ENCODE assay signal across 26 cellular contexts in the genomic region with DNA sequence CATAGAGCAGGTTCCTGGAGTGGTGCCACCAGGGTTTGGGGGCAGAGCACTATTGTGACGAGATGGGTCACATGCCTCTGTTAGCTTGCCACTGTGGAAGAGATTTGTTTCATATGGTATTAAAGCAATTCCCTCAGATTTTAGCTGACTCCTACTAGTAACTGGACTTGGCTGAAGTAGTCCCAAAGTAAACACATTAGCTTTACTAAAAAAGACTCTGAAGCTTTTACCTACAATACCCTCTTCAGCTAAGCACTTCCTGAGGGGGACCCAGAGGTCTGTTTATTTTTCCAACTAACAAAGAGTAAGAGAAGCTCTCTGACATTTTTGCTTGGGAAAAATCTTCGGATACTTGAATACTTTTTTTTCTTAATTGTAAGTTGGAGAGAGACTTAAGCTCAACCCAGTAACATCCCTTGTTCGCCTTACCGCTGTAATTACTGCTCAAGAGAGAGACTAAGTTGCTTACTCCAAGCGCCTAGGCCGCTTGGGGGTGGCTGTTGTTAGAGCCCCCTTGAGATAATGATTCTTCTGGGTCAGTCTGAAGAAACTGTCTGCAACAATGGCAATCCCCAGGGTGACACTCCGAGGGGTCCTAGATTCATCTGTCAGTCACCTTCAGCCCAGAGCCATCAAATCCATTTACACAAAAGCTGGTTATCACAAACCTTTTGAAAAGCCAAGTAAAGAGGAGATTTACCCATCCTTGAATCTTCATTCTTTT.
DNase-seq lines count a peak whose midpoint lies in the region; ATAC-seq, FAIRE-seq and TF ChIP-seq lines count a peak whose summit lies in the region.
"Had no signal": no experiment of that assay in that cellular context is flagged by ENCODE, and none has a peak within 500 bp of the region (broad histone marks: within the 10 kb centered on the region; RNA-seq: fewer than 3 reads in every experiment).

No MANE protein-coding gene starts in this region.

- peaks cover 0 to 42% (median 8%) of the 10 kb centered on the region in 6 donors for H3K9me3 Mint-ChIP-seq in immature natural killer cell
- H3K9me3 Mint-ChIP-seq in natural killer cell treated with Interleukin-12 subunit alpha and Interleukin-12 subunit beta and Interleukin-15 and Interleukin-18, amount 100 ng/mL, for 72 hours, result peaks cover 14% of the 10 kb centered on the region

- no peak overlapping the region for H3K27ac Mint-ChIP-seq in immature natural killer cell
- H3K27ac Mint-ChIP-seq in natural killer cell treated with Interleukin-12 subunit alpha and Interleukin-12 subunit beta and Interleukin-15 and Interleukin-18, amount 100 ng/mL, for 72 hours, result no peak overlapping the region
- H3K27ac Mint-ChIP-seq: activated naive CD8-positive, alpha-beta T cell; CD4-positive, alpha-beta memory T cell; IgD-negative memory B cell; T-helper 17 cell had no signal

- no peak for FAIRE-seq in endothelial cell of umbilical vein (lab: Jason Lieb, UNC)
- FAIRE-seq: A549 had no signal

- no peak for TF ChIP-seq CTCF in endothelial cell of umbilical vein (IDR thresholded peaks at IDR 0.05; ENCODE audit: extremely low read depth in 1 of 2, insufficient read depth in 1 of 2, low read depth in 1 of 2, low read length in 2 of 2)
- TF ChIP-seq CTCF in retinal pigment epithelial cell (conservative IDR thresholded peaks at IDR 0.05; ENCODE audit: low read depth, low read length), result no peak

- peak; percentile 23 for DNase-seq in NCI-H345 treated with DMSO at 0.1 percent for 48 hours (lab: John Stamatoyannopoulos, UW; ENCODE audit: unreplicated experiment)
- DNase-seq in NCI-H345 (lab: John Stamatoyannopoulos, UW), result no peak
- DNase-seq in NCI-H2227 (lab: John Stamatoyannopoulos, UW; ENCODE audit: unreplicated experiment), result peak; percentile 63
- DNase-seq in endothelial cell of umbilical vein (ENCODE audit: low read depth, low spot score), result peak; percentile 6
- DNase-seq in retinal pigment epithelial cell (ENCODE audit: low read depth), result peak; percentile 23
- no peak for DNase-seq in immature natural killer cell
- no peak for DNase-seq in superior temporal gyrus (ENCODE audit: extremely low spot score)
- DNase-seq in natural killer cell treated with Interleukin-12 subunit alpha and Interleukin-12 subunit beta and Interleukin-15 and Interleukin-18, amount 100 ng/mL, for 72 hours (ENCODE audit: low spot score), result no peak
- DNase-seq: activated effector memory CD4-positive, alpha-beta T cell treated with Interleukin-2 at 50 U/mL for 16 hours; activated T-cell treated with anti-CD3 and anti-CD28 coated beads for 4 hours; anterior cingulate cortex; CD4-positive, alpha-beta memory T cell; dermis blood vessel endothelial cell; GDM1; hippocampal formation; NCI-H1048; occipital lobe; stimulated activated naive CD8-positive, alpha-beta T cell treated with anti-CD3 and anti-CD28 coated beads, Interleukin-15, Interleukin-2, amounts not matched to agents 100 U/mL and 50 U/mL, for 24 hours; T-helper 17 cell had no signal

- CTCF ChIA-PET in endothelial cell of umbilical vein (lab: Charles Lee), result interaction anchor here (1.1 to 1.6 kb wide), 5 partner anchors 11 to 212 kb away, joined by 3 to 4 read pairs (median 3); no protein-coding TSS in a partner anchor

- intact Hi-C loops in endothelial cell of umbilical vein (cut with micrococcal nuclease), result no loop called here

- H3K4me1 Mint-ChIP-seq in immature natural killer cell, result no peaks in the 10 kb centered on the region
- no peaks in the 10 kb centered on the region for H3K4me1 Mint-ChIP-seq in natural killer cell treated with Interleukin-12 subunit alpha and Interleukin-12 subunit beta and Interleukin-15 and Interleukin-18, amount 100 ng/mL, for 72 hours (ENCODE audit: low read depth in 2 of 2)
- H3K4me1 Mint-ChIP-seq: CD4-positive, alpha-beta memory T cell; IgD-negative memory B cell; T-helper 17 cell had no signal

- no peak overlapping the region for H3K4me3 Mint-ChIP-seq in immature natural killer cell
- H3K4me3 Mint-ChIP-seq in natural killer cell treated with Interleukin-12 subunit alpha and Interleukin-12 subunit beta and Interleukin-15 and Interleukin-18, amount 100 ng/mL, for 72 hours, result no peak overlapping the region
- H3K4me3 Mint-ChIP-seq: activated naive CD8-positive, alpha-beta T cell; CD4-positive, alpha-beta memory T cell; IgD-negative memory B cell; T-helper 17 cell had no signal

- H3K36me3 ChIP-seq in endothelial cell of umbilical vein (ENCODE audit: control insufficient read depth in 2 of 2, extremely low read depth in 1 of 2, insufficient read depth in 2 of 2, low read length in 2 of 2), result no peaks in the 10 kb centered on the region
- H3K36me3 ChIP-seq: HAP-1, tibial nerve had no signal

- H3K4me3 ChIP-seq in endothelial cell of umbilical vein (replicated peaks in 1 of 3; ENCODE audit: insufficient read depth in 1 of 3, low read depth in 1 of 3, low read length in 3 of 3) (no peak overlapping the region), retinal pigment epithelial cell (ENCODE audit: low read length) (no peak overlapping the region)
- H3K4me3 ChIP-seq: A549, HAP-1, skin epidermis, tibial nerve had no signal

- H3K9me1 ChIP-seq in endothelial cell of umbilical vein (replicated peaks; ENCODE audit: control insufficient read depth, extremely low read depth, insufficient read depth, low read length), result no peaks in the 10 kb centered on the region

- POLR2A ChIA-PET in endothelial cell of umbilical vein (lab: Charles Lee), result no interaction called here

- H4K20me1 ChIP-seq in endothelial cell of umbilical vein (replicated peaks; ENCODE audit: control insufficient read depth, extremely low read depth, insufficient read depth, low read length), result no peaks in the 10 kb centered on the region

- H3K36me3 Mint-ChIP-seq in immature natural killer cell, result no peaks in the 10 kb centered on the region
- no peaks in the 10 kb centered on the region for H3K36me3 Mint-ChIP-seq in natural killer cell treated with Interleukin-12 subunit alpha and Interleukin-12 subunit beta and Interleukin-15 and Interleukin-18, amount 100 ng/mL, for 72 hours
- H3K36me3 Mint-ChIP-seq: activated naive CD8-positive, alpha-beta T cell; CD4-positive, alpha-beta memory T cell; IgD-negative memory B cell had no signal

- H3K4me2 ChIP-seq in endothelial cell of umbilical vein (ENCODE audit: insufficient read depth, low read length), result no peak overlapping the region
- H3K4me2 ChIP-seq: A549 had no signal

- no peak overlapping the region for H3K27ac ChIP-seq in endothelial cell of umbilical vein (ENCODE audit: insufficient read depth, low read depth, low read length)
- H3K27ac ChIP-seq: A549, skin epidermis, tibial nerve had no signal

- H3K79me2 ChIP-seq in endothelial cell of umbilical vein (ENCODE audit: control insufficient read depth, insufficient read depth, low read length), result no peaks in the 10 kb centered on the region

- H2AFZ ChIP-seq in endothelial cell of umbilical vein (ENCODE audit: low read depth, low read length), result no peak overlapping the region

- H3K4me1 ChIP-seq in endothelial cell of umbilical vein (ENCODE audit: control insufficient read depth, extremely low read depth, insufficient read depth, low read length), result no peaks in the 10 kb centered on the region
- H3K4me1 ChIP-seq: A549 had no signal

- dilution Hi-C loops in endothelial cell of umbilical vein (cut with MboI; ENCODE audit: extremely low pct_ligation_motif_present, low sequenced_read_pairs), result no loop called here

- no peak for ATAC-seq in natural killer cell treated with Interleukin-12 subunit alpha and Interleukin-12 subunit beta and Interleukin-15 and Interleukin-18, amount 100 ng/mL, for 72 hours
- ATAC-seq: A549; SK-N-SH treated with all-trans-retinoic acid at 6 μM for 48 hours; stimulated activated naive CD8-positive, alpha-beta T cell treated with anti-CD3 and anti-CD28 coated beads, Interleukin-15, Interleukin-2, amounts not matched to agents 100 U/mL and 50 U/mL, for 24 hours; T-helper 17 cell had no signal

- H3K9me3 ChIP-seq in endothelial cell of umbilical vein (replicated peaks; ENCODE audit: control insufficient read depth, insufficient read depth, low read length), result no peaks in the 10 kb centered on the region
- H3K9me3 ChIP-seq: A549, HAP-1, tibial nerve had no signal

- no TSS peak for BruUV-seq in endothelial cell of umbilical vein (replicated peaks; lab: Mats Ljungman, UMichigan)

- no peak for TF ChIP-seq POLR2A in endothelial cell of umbilical vein (IDR thresholded peaks at IDR 0.05; ENCODE audit: low read depth, low read length)

- no peak overlapping the region for H3K9ac ChIP-seq in endothelial cell of umbilical vein (replicated peaks; ENCODE audit: extremely low read depth, insufficient read depth, low read length)

- no peaks in the 10 kb centered on the region for H3K27me3 Mint-ChIP-seq in immature natural killer cell (ENCODE audit: low read depth in 3 of 3)
- no peaks in the 10 kb centered on the region for H3K27me3 Mint-ChIP-seq in natural killer cell treated with Interleukin-12 subunit alpha and Interleukin-12 subunit beta and Interleukin-15 and Interleukin-18, amount 100 ng/mL, for 72 hours
- H3K27me3 Mint-ChIP-seq: activated naive CD8-positive, alpha-beta T cell; CD4-positive, alpha-beta memory T cell; IgD-negative memory B cell; T-helper 17 cell had no signal

- H3K27me3 ChIP-seq in endothelial cell of umbilical vein (ENCODE audit: control insufficient read depth in 2 of 2, insufficient read depth in 2 of 2, low read length in 2 of 2), result no peaks in the 10 kb centered on the region
- H3K27me3 ChIP-seq: tibial nerve had no signal

TF ChIP-seq in endothelial cell of umbilical vein, 7 proteins besides CTCF, POLR2A, EP300 and RAD21:
- no peak for TF ChIP-seq GATA2 (IDR thresholded peaks at IDR 0.05; ENCODE audit: insufficient read depth, insufficient read length, low read depth, low read length)
- TF ChIP-seq MYC (IDR thresholded peaks at IDR 0.05; ENCODE audit: low read depth, low read length), result no peak
- TF ChIP-seq, protein P1, sequence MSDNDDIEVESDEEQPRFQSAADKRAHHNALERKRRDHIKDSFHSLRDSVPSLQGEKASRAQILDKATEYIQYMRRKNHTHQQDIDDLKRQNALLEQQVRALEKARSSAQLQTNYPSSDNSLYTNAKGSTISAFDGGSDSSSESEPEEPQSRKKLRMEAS (IDR thresholded peaks at IDR 0.05; ENCODE audit: insufficient read depth, insufficient read length), result no peak
TF ChIP-seq in endothelial cell of umbilical vein: peak in this region for 0.

Comparison
In these comparisons a context has a peak if more than half of its experiments do, and no peak if none do; other contexts are left out.
1. DNase-seq: peak in NCI-H345 treated with DMSO at 0.1 percent for 48 hours (single experiment), NCI-H2227 (single experiment), endothelial cell of umbilical vein (single experiment) and retinal pigment epithelial cell (single experiment); none in NCI-H345 (single experiment), immature natural killer cell (0 of 3), superior temporal gyrus (single experiment) and natural killer cell treated with Interleukin-12 subunit alpha and Interleukin-12 subunit beta and Interleukin-15 and Interleukin-18, amount 100 ng/mL, for 72 hours (single experiment).